ENCODE assay signal across 19 cellular contexts in the genomic region with DNA sequence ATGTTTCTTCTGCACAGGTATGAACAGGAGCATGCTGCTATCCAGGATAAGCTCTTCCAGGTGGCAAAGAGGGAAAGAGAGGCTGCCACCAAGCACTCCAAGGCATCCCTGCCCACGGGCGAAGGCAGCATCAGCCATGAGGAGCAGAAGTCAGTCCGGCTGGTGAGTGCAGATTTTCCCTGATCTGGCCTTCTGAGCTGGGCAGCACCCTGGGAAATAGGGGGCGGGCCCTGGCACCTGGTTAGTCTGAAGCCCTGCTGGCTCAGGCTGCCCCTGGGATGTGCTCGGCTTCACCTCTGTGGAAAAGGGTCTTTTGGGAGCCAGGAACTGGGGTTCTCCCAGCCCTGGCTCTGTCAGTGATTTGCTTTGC. TPM values are rescaled to one million over a fixed set of nuclear protein-coding genes. Genes with fewer than 3 reads are reported as not detected.
DNase-seq lines count a peak whose midpoint lies in the region; ATAC-seq lines count a peak whose summit lies in the region.
"Had no signal": no experiment of that assay in that cellular context is flagged by ENCODE, and none has a peak within 500 bp of the region (broad histone marks: within the 10 kb centered on the region; RNA-seq: fewer than 3 reads in every experiment).

No MANE protein-coding gene starts in this region.

- H3K23ac ChIP-seq in mesenchymal stem cell (ENCODE audit: low read length in 2 of 2), result no peak overlapping the region

- no peak overlapping the region for H2AFZ ChIP-seq in mesenchymal stem cell (ENCODE audit: low read depth, low read length)
- H2AFZ ChIP-seq: GM23338 had no signal

- H2BK120ac ChIP-seq in mesenchymal stem cell (ENCODE audit: low read depth, low read length), result no peak overlapping the region

- no peak overlapping the region for H3K18ac ChIP-seq in mesenchymal stem cell (ENCODE audit: low read depth in 1 of 2, low read length in 2 of 2)

- no peak overlapping the region for H3K4me3 ChIP-seq in mesenchymal stem cell (ENCODE audit: insufficient read depth in 1 of 2, low read depth in 1 of 2, low read length in 2 of 2)
- H3K4me3 ChIP-seq: A549; BLaER1 treated with 17β-estradiol and CSF1 and Interleukin-3, amounts not matched to agents 10 nM and 100 nM; GM23338 had no signal

- H2AK5ac ChIP-seq in mesenchymal stem cell (ENCODE audit: low read length, severe bottlenecking), result no peak overlapping the region

- no peak overlapping the region for H3K14ac ChIP-seq in mesenchymal stem cell (ENCODE audit: low read length in 2 of 2)

- 95% methylated on average over 5 of the region's 5 CpGs for WGBS in mesenchymal stem cell

- H2BK15ac ChIP-seq in mesenchymal stem cell (ENCODE audit: low read depth, poor library complexity, severe bottlenecking), result no peak overlapping the region

- no peaks in the 10 kb centered on the region for H3K27me3 ChIP-seq in mesenchymal stem cell (ENCODE audit: control insufficient read depth in 1 of 2, insufficient read depth in 1 of 2, low read length in 2 of 2)
- H3K27me3 ChIP-seq: BE2C; BLaER1 treated with 17β-estradiol and CSF1 and Interleukin-3, amounts not matched to agents 10 nM and 100 nM had no signal

- DNase-seq in Right ventricle myocardium inferior (ENCODE audit: missing footprints) (no peak), Right ventricle myocardium superior (no peak), mesenchymal stem cell (no peak), posterior vena cava (ENCODE audit: low spot score) (peak; percentile 57), DMS 273 treated with DMSO at 0.1 percent for 48 hours (lab: John Stamatoyannopoulos, UW) (no peak), NCI-H774 (lab: John Stamatoyannopoulos, UW) (no peak)
- DNase-seq: 8988T; ACHN; AML-193; BE2C; CD8-positive, alpha-beta memory T cell; DMS53; DMS79 treated with DMSO at 0.1 percent for 48 hours; GF-D8; H9 had no signal

- no peaks in the 10 kb centered on the region for H3K4me1 ChIP-seq in mesenchymal stem cell (ENCODE audit: control insufficient read depth, insufficient read depth, low read depth, low read length)
- H3K4me1 ChIP-seq: A549, BE2C had no signal

- H4K91ac ChIP-seq in mesenchymal stem cell (ENCODE audit: low read length), result peak overlapping the region; percentile 18

- peaks cover 17 to 31% of the 10 kb centered on the region in 2 experiments for H3K36me3 ChIP-seq in mesenchymal stem cell (ENCODE audit: control insufficient read depth in 1 of 2, insufficient read depth in 2 of 2, low read depth in 1 of 2, low read length in 2 of 2)
- H3K36me3 ChIP-seq: BE2C had no signal

- intact Hi-C loops in Right ventricle myocardium inferior (cut with DNase I) (no loop called here), Right ventricle myocardium superior (cut with DNase I) (no loop called here), posterior vena cava (cut with DNase I) (no loop called here)

- no peak overlapping the region for H3K27ac ChIP-seq in mesenchymal stem cell (ENCODE audit: low read length, poor library complexity, severe bottlenecking)
- H3K27ac ChIP-seq: A549; BLaER1 treated with 17β-estradiol and CSF1 and Interleukin-3, amounts not matched to agents 10 nM and 100 nM had no signal

- H4K8ac ChIP-seq in mesenchymal stem cell (ENCODE audit: low read length), result no peak overlapping the region

- H3K4ac ChIP-seq in mesenchymal stem cell (ENCODE audit: low read depth in 1 of 2, low read length in 2 of 2), result no peak overlapping the region

- no peak overlapping the region for H3K9ac ChIP-seq in mesenchymal stem cell (ENCODE audit: low read length)
- H3K9ac ChIP-seq: BLaER1 treated with 17β-estradiol and CSF1 and Interleukin-3, amounts not matched to agents 10 nM and 100 nM had no signal

- peaks cover 11% of the 10 kb centered on the region for H3K79me1 ChIP-seq in mesenchymal stem cell (replicated peaks; ENCODE audit: low read length, poor library complexity, severe bottlenecking)

- no peaks in the 10 kb centered on the region for H3K9me3 ChIP-seq in mesenchymal stem cell (ENCODE audit: control insufficient read depth, low read length)
- H3K9me3 ChIP-seq: A549, BE2C had no signal

- no peak overlapping the region for H2BK12ac ChIP-seq in mesenchymal stem cell (ENCODE audit: low read length in 2 of 2)

- H3K4me2 ChIP-seq in mesenchymal stem cell (ENCODE audit: low read length, poor library complexity, severe bottlenecking), result no peak overlapping the region
- H3K4me2 ChIP-seq: A549, GM23338 had no signal

- no peak overlapping the region for H2BK5ac ChIP-seq in mesenchymal stem cell (ENCODE audit: low read depth, low read length, poor library complexity, severe bottlenecking)

- ATAC-seq in Right ventricle myocardium inferior (peak; percentile 29), Right ventricle myocardium superior (ENCODE audit: poor library complexity) (no peak)
- ATAC-seq: A549, GM23338, HCT116 had no signal

RNA-seq across cellular contexts. Expression of gene CHCHD6, which starts 29.0 kb away (rescaled TPM):
- total RNA-seq in Right ventricle myocardium inferior (11.7 TPM), Right ventricle myocardium superior (8.3 TPM), posterior vena cava (10 to 100 TPM in 1 of 2 donors, 1 to 10 TPM in 1; 7.3 to 10.1 TPM)
- 11.8 TPM for polyA plus RNA-seq in mesenchymal stem cell (2013, experiment 1 of 2)
- 11.2 TPM for polyA plus RNA-seq in mesenchymal stem cell (2013, experiment 2 of 2)
